In genomic region chr10:130127612-130128607, GRCh38 we compare ENCODE assay signal across 8 cellular contexts. TPM values are rescaled to one million over a fixed set of nuclear protein-coding genes. Genes with fewer than 3 reads are reported as not detected.
A peak's percentile ranks its signal among the peaks of the same experiment; 100 is the strongest.
DNase-seq lines count a peak whose midpoint lies in the region; ATAC-seq and TF ChIP-seq lines count a peak whose summit lies in the region.

No MANE protein-coding gene starts in this region.

- ATAC-seq in CD4-positive, alpha-beta T cell (ENCODE audit: poor library complexity), result peak; percentile 93
- peak; percentile 94 for ATAC-seq in GM18873 (IDR thresholded peaks at IDR 0.05; ENCODE audit: low FRiP score, unreplicated experiment)
- peak; percentile 90 for ATAC-seq in HG03039 (IDR thresholded peaks at IDR 0.05; ENCODE audit: unreplicated experiment)
- peak; percentile 89 for ATAC-seq in stimulated activated naive CD8-positive, alpha-beta T cell treated with anti-CD3 and anti-CD28 coated beads, Interleukin-15, Interleukin-2, amounts not matched to agents 100 U/mL and 50 U/mL, for 24 hours

- no peak overlapping the region for H3K27ac ChIP-seq in CD4-positive, alpha-beta T cell (ENCODE audit: low read depth, low read length)

- no peak overlapping the region for H3K27ac Mint-ChIP-seq in CD4-positive, alpha-beta T cell

- H3K9me3 ChIP-seq in CD4-positive, alpha-beta T cell (ENCODE audit: control insufficient read depth, low read length), result no peaks in the 10 kb centered on the region

- intact Hi-C loops in CD4-positive, alpha-beta T cell (cut with DNase I, micrococcal nuclease), result loop anchor here (1.0 to 5.0 kb wide), 6 partner anchors 249 to 1916 kb away; no protein-coding TSS in a partner anchor

- POLR2A ChIA-PET in CD4-positive, alpha-beta T cell (lab: Charles Lee), result interaction anchor here (1.0 to 2.5 kb wide), 2 partner anchors 17 to 1096 kb away, joined by 3 to 28 read pairs; partner anchors contain the start of gene C10orf143

- H3K9me3 Mint-ChIP-seq in CD4-positive, alpha-beta T cell, result no peaks in the 10 kb centered on the region

- no peaks in the 10 kb centered on the region for H3K36me3 Mint-ChIP-seq in CD4-positive, alpha-beta T cell (ENCODE audit: low read depth)

- DNase-seq in CD4-positive, alpha-beta T cell, result peak in 9 of 10 experiments; percentile 29 to 50 (median 37)
- DNase-seq in NCI-H2196 (lab: John Stamatoyannopoulos, UW; ENCODE audit: unreplicated experiment) (peak; percentile 43), lung microvascular endothelial cell (ENCODE audit: low read depth in 2 of 2) (peak; percentile 73 to 77)
- peak; percentile 59 for DNase-seq in activated CD4-positive, alpha-beta T cell treated with anti-CD3 and anti-CD28 coated beads for 48 hours
- DNase-seq in effector CD8-positive, alpha-beta T cell (lab: John Stamatoyannopoulos, UW), result peak; percentile 21
- DNase-seq in stimulated activated naive CD8-positive, alpha-beta T cell treated with anti-CD3 and anti-CD28 coated beads, Interleukin-15, Interleukin-2, amounts not matched to agents 100 U/mL and 50 U/mL, for 24 hours, result peak; percentile 57

- no peak overlapping the region for H3K4me3 Mint-ChIP-seq in CD4-positive, alpha-beta T cell

- H3K27me3 Mint-ChIP-seq in CD4-positive, alpha-beta T cell, result peaks cover 33% of the 10 kb centered on the region

- TF ChIP-seq CTCF in CD4-positive, alpha-beta T cell (IDR thresholded peaks at IDR 0.05), result peak; percentile 92

- CTCF ChIA-PET in CD4-positive, alpha-beta T cell (lab: Charles Lee), result interaction anchor here (0.8 to 2.1 kb wide), 6 partner anchors 17 to 1916 kb away, joined by 3 to 26 read pairs (median 4); partner anchors contain the start of gene C10orf143

- peaks cover 5% of the 10 kb centered on the region for H3K4me1 Mint-ChIP-seq in CD4-positive, alpha-beta T cell (ENCODE audit: low read depth)

- H3K27me3 ChIP-seq in CD4-positive, alpha-beta T cell (ENCODE audit: control insufficient read depth, insufficient read depth, low read length), result peaks cover 17% of the 10 kb centered on the region

RNA-seq across cellular contexts. Expression of gene GLRX3, which starts 8.3 kb away (rescaled TPM):
- total RNA-seq in CD4-positive, alpha-beta T cell, result 10 to 100 TPM; 25.4 to 29.7 TPM
- total RNA-seq in lung microvascular endothelial cell, result 47.2 and 53.8 TPM in 2 replicates

RNA-seq across cellular contexts. Expression of gene C10orf143, which starts 17.3 kb away (rescaled TPM):
- 1 to 10 TPM; 4.3 to 5.8 TPM for total RNA-seq in CD4-positive, alpha-beta T cell
- 0.22 and 0.40 TPM in 2 replicates for total RNA-seq in lung microvascular endothelial cell

Comparison
In these comparisons a context has a peak if more than half of its experiments do, and no peak if none do; other contexts are left out.
1. DNase-seq: peak in every context shown above with its lines; median percentile 75 in lung microvascular endothelial cell; 59 in activated CD4-positive, alpha-beta T cell treated with anti-CD3 and anti-CD28 coated beads for 48 hours; 57 in stimulated activated naive CD8-positive, alpha-beta T cell treated with anti-CD3 and anti-CD28 coated beads, Interleukin-15, Interleukin-2, amounts not matched to agents 100 U/mL and 50 U/mL, for 24 hours; 43 in NCI-H2196; 37 in CD4-positive, alpha-beta T cell; 21 in effector CD8-positive, alpha-beta T cell.